15 cellular contexts compared by ENCODE assay signal in the genomic region with DNA sequence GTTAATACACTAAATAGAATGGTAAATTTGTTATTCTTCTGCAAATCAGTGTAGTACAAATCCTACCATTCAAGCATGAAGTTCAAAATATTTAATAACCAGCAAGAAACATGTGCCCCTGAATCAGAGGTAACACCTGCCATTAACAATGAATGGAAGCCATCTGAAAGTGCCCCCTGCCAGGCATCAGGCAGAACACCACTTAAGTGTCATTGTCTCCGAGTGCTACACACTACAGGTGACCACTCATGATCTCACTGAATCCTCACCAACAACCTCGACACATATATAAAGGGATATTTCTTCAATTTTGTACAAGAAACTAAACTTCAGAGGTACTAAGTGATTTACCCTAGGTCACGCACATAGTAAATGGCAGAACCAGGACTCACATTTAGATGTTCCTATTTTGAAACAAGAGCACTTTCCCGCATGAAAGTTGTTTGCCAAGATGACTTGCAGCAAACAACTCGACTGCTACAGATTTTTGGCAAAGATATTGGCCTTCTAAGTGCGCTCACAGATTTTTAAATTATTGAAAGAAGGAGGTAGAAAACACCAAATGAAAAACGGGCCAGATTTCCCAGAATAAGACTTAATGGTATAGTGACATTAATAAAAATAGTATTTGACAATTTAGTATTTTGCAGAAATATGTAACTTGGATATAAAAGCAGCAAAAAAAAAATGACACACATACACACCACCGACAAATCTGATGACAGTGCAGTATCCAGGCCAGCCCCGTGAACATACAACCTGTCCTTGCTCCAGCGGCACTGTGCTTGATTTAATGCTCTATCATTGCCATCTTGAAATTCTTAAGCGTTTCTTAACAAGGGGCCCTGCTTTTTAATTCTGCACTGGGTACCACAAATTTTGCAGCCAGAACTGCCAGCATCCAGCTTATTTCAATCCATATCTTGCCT.
DNase-seq lines count a peak whose midpoint lies in the region; TF ChIP-seq lines count a peak whose summit lies in the region.
"Had no signal": no experiment of that assay in that cellular context is flagged by ENCODE, and none has a peak within 500 bp of the region (broad histone marks: within the 10 kb centered on the region; RNA-seq: fewer than 3 reads in every experiment).

No MANE protein-coding gene starts in this region.

- TF ChIP-seq EP300 in stomach (IDR thresholded peaks at IDR 0.05) (no peak), sigmoid colon (IDR thresholded peaks at IDR 0.05) (no peak)

- H3K27ac ChIP-seq in endodermal cell (ENCODE audit: low read depth, low read length) (no peak overlapping the region), stomach (peak overlapping the region in 1 of 5 donors; percentile 56), sigmoid colon (no peak overlapping the region)

- TF ChIP-seq POLR2A in stomach (IDR thresholded peaks at IDR 0.05), result no peak
- TF ChIP-seq POLR2A in sigmoid colon (IDR thresholded peaks at IDR 0.05), result no peak

- H3K9ac ChIP-seq in endodermal cell (ENCODE audit: extremely low read depth, low read length, poor library complexity, severe bottlenecking), result no peak overlapping the region

- H3K27me3 Mint-ChIP-seq in endodermal cell (ENCODE audit: insufficient read depth), result peaks cover 2% of the 10 kb centered on the region
- H3K27me3 Mint-ChIP-seq: activated naive CD8-positive, alpha-beta T cell treated with anti-CD3 and anti-CD28 coated beads, Interleukin-2, amount 50 U/mL, for 24 hours; IgD-negative memory B cell had no signal

- H3K36me3 ChIP-seq in endodermal cell (ENCODE audit: control insufficient read depth, insufficient read depth, low read length) (no peaks in the 10 kb centered on the region), stomach (no peaks in the 10 kb centered on the region), sigmoid colon (no peaks in the 10 kb centered on the region)

- no peaks in the 10 kb centered on the region for H3K36me3 Mint-ChIP-seq in endodermal cell (ENCODE audit: low read depth)
- H3K36me3 Mint-ChIP-seq: IgD-negative memory B cell, type B pancreatic cell had no signal

- intact Hi-C loops in stomach (cut with DNase I; ENCODE audit: low total_unique reads), result no loop called here
- intact Hi-C loops in sigmoid colon (cut with DNase I), result no loop called here

- no peaks in the 10 kb centered on the region for H3K9me3 Mint-ChIP-seq in endodermal cell
- H3K9me3 Mint-ChIP-seq: activated naive CD8-positive, alpha-beta T cell treated with anti-CD3 and anti-CD28 coated beads, Interleukin-2, amount 50 U/mL, for 24 hours; activated T-helper 1 cell treated with anti-CD3 and anti-CD28 coated beads, Interleukin-12 subunit alpha, Interleukin-12 subunit beta, Interleukin-2, Interleukin-4 antibody, amounts not matched to agents 30 ng/mL and 10 ng/mL and 1 ng/mL, durations not matched to agents 14 hours and 24 hours and 36 hours; IgD-negative memory B cell; type B pancreatic cell had no signal

- H3K4me1 Mint-ChIP-seq in endodermal cell, result peaks cover 22% of the 10 kb centered on the region
- H3K4me1 Mint-ChIP-seq: IgD-negative memory B cell had no signal

- 84 to 89% methylated on average over 9 to 11 of the region's 11 CpGs for WGBS in endodermal cell (ENCODE audit: insufficient coverage in 1 of 2, insufficient read length in 1 of 2), 2 experiments
- WGBS in stomach, 5 donors, result 83 to 92% (median 89%) methylated on average over 11 of the region's 11 CpGs
- 90 to 93% methylated on average over 11 of the region's 11 CpGs for WGBS in sigmoid colon, 2 donors

- H3K4me3 ChIP-seq in endodermal cell (ENCODE audit: low read length) (no peak overlapping the region), stomach (no peak overlapping the region), sigmoid colon (no peak overlapping the region)

- H3K9me3 ChIP-seq in endodermal cell (ENCODE audit: control insufficient read depth, low read length), result no peaks in the 10 kb centered on the region
- H3K9me3 ChIP-seq in stomach, result no peaks in the 10 kb centered on the region
- H3K9me3 ChIP-seq in sigmoid colon, result no peaks in the 10 kb centered on the region

- H3K27ac Mint-ChIP-seq in endodermal cell, result no peak overlapping the region
- H3K27ac Mint-ChIP-seq: activated naive CD8-positive, alpha-beta T cell treated with anti-CD3 and anti-CD28 coated beads, Interleukin-2, amount 50 U/mL, for 24 hours; activated T-helper 1 cell treated with anti-CD3 and anti-CD28 coated beads, Interleukin-12 subunit alpha, Interleukin-12 subunit beta, Interleukin-2, Interleukin-4 antibody, amounts not matched to agents 30 ng/mL and 10 ng/mL and 1 ng/mL, durations not matched to agents 14 hours and 24 hours and 36 hours; IgD-negative memory B cell; type B pancreatic cell had no signal

- H3K4me1 ChIP-seq in endodermal cell (ENCODE audit: control insufficient read depth, insufficient read depth, low read length) (peaks cover 4% of the 10 kb centered on the region), stomach (peaks cover 11 to 37% (median 20%) of the 10 kb centered on the region in 4 donors), sigmoid colon (no peaks in the 10 kb centered on the region)

- peak; percentile 68 for DNase-seq in COR-L47 (lab: John Stamatoyannopoulos, UW)
- peak; percentile 79 for DNase-seq in NCI-H1105 (lab: John Stamatoyannopoulos, UW)
- DNase-seq in NCI-H2227 treated with DMSO at 0.1 percent for 48 hours (lab: John Stamatoyannopoulos, UW), result peak; percentile 42
- DNase-seq in endodermal cell, result peak; percentile 60
- DNase-seq in stomach, result no peak
- no peak for DNase-seq in HT-29 (ENCODE audit: low spot score)
- DNase-seq in sigmoid colon, result no peak
- no peak for DNase-seq in NCI-H526 treated with DMSO at 0.1 percent for 48 hours (lab: John Stamatoyannopoulos, UW)
- DNase-seq: activated CD4-positive, alpha-beta T cell treated with anti-CD3 and anti-CD28 coated beads, Interleukin-2, amount 50 U/mL, for 48 hours; activated naive CD8-positive, alpha-beta T cell treated with anti-CD3 and anti-CD28 coated beads, Interleukin-2, amount 50 U/mL, for 24 hours; HCEC 1CT; stimulated activated naive CD4-positive, alpha-beta T cell had no signal

- no peaks in the 10 kb centered on the region for H3K27me3 ChIP-seq in endodermal cell (ENCODE audit: control insufficient read depth, insufficient read depth, low read length, poor library complexity, severe bottlenecking)
- H3K27me3 ChIP-seq in stomach, result no peaks in the 10 kb centered on the region
- no peaks in the 10 kb centered on the region for H3K27me3 ChIP-seq in sigmoid colon

- H3K4me3 Mint-ChIP-seq in endodermal cell, result no peak overlapping the region
- H3K4me3 Mint-ChIP-seq: activated naive CD8-positive, alpha-beta T cell treated with anti-CD3 and anti-CD28 coated beads, Interleukin-2, amount 50 U/mL, for 24 hours; activated T-helper 1 cell treated with anti-CD3 and anti-CD28 coated beads, Interleukin-12 subunit alpha, Interleukin-12 subunit beta, Interleukin-2, Interleukin-4 antibody, amounts not matched to agents 30 ng/mL and 10 ng/mL and 1 ng/mL, durations not matched to agents 14 hours and 24 hours and 36 hours; IgD-negative memory B cell; type B pancreatic cell had no signal

- TF ChIP-seq CTCF in endodermal cell (conservative IDR thresholded peaks at IDR 0.05) (no peak), stomach (IDR thresholded peaks at IDR 0.05) (no peak), sigmoid colon (IDR thresholded peaks at IDR 0.05) (no peak)

Comparison
In these comparisons a context has a peak if more than half of its experiments do, and no peak if none do; other contexts are left out.
1. DNase-seq: peak in COR-L47 (single experiment), NCI-H1105 (single experiment), NCI-H2227 treated with DMSO at 0.1 percent for 48 hours (single experiment) and endodermal cell (single experiment); none in stomach (single experiment), HT-29 (single experiment), sigmoid colon (single experiment) and NCI-H526 treated with DMSO at 0.1 percent for 48 hours (single experiment).